1 cellular context compared by ENCODE assay signal in genomic region chr12:85280984-85281946, GRCh38.
TF ChIP-seq lines count a peak whose summit lies in the region.

No MANE protein-coding gene starts in this region.

TF ChIP-seq in SK-N-SH, 30 proteins besides CTCF, POLR2A, EP300 and RAD21 (continued from another document):
- TF ChIP-seq IRF3 (IDR thresholded peaks at IDR 0.05; ENCODE audit: low read depth, low read length) (no peak), FOSL2 (IDR thresholded peaks at IDR 0.05; ENCODE audit: borderline replicate concordance, low read depth) (no peak), TAF1 (IDR thresholded peaks at IDR 0.05; ENCODE audit: borderline replicate concordance, low read depth, low read length) (no peak), FOXJ3 (CRISPR knock-in tag; IDR thresholded peaks at IDR 0.05) (no peak), SIN3A (IDR thresholded peaks at IDR 0.05; ENCODE audit: borderline replicate concordance, low read depth, low read length) (no peak), MAX (IDR thresholded peaks at IDR 0.05; ENCODE audit: low read depth) (no peak), RXRA (IDR thresholded peaks at IDR 0.05; ENCODE audit: borderline replicate concordance, low read depth) (no peak), NRF1 (IDR thresholded peaks at IDR 0.05; ENCODE audit: low read depth, low read length) (no peak), MEF2A (IDR thresholded peaks at IDR 0.05; ENCODE audit: borderline replicate concordance, low read depth) (no peak), JUND (IDR thresholded peaks at IDR 0.05) (no peak), EZH2phosphoT487 (IDR thresholded peaks at IDR 0.05; ENCODE audit: borderline replicate concordance, low read depth) (no peak), NFIC (IDR thresholded peaks at IDR 0.05; ENCODE audit: borderline replicate concordance) (no peak), MXI1 (IDR thresholded peaks at IDR 0.05; ENCODE audit: low read depth, low read length) (no peak), FOXM1 (IDR thresholded peaks at IDR 0.05; ENCODE audit: low read depth) (no peak), RFX5 (IDR thresholded peaks at IDR 0.05; ENCODE audit: low read length) (no peak), YY1 (IDR thresholded peaks at IDR 0.05; ENCODE audit: low read depth) (no peak), ZBTB33 (IDR thresholded peaks at IDR 0.05; ENCODE audit: borderline replicate concordance, low read depth) (no peak), SMC3 (IDR thresholded peaks at IDR 0.05; ENCODE audit: low read depth, low read length) (no peak)
